36 cellular contexts compared by ENCODE assay signal in genomic region chr15:83555383-83555782, GRCh38.
"Had no signal": no experiment of that assay in that cellular context is flagged by ENCODE, and none has a peak within 500 bp of the region (broad histone marks: within the 10 kb centered on the region; RNA-seq: fewer than 3 reads in every experiment).

No MANE protein-coding gene starts in this region.

- ATAC-seq: activated CD4-positive, alpha-beta T cell treated with anti-CD3 and anti-CD28 coated beads for 36 hours; activated CD8-positive, alpha-beta memory T cell treated with anti-CD3 and anti-CD28 coated beads, Interleukin-2, amount 10 ng/mL, durations not matched to agents 7 days and 5 days; activated CD8-positive, alpha-beta T cell treated with anti-CD3 and anti-CD28 coated beads for 36 hours; activated naive CD8-positive, alpha-beta T cell treated with anti-CD3 and anti-CD28 coated beads, Interleukin-2, amount 50 U/mL, for 24 hours had no signal

- H3K4me3 Mint-ChIP-seq: activated B cell treated with CpG ODN at 0.5 μM for 24 hours; activated CD4-positive, alpha-beta memory T cell treated with anti-CD3 and anti-CD28 coated beads for 36 hours; activated CD4-positive, alpha-beta T cell treated with anti-CD3 and anti-CD28 coated beads for 36 hours; activated CD8-positive, alpha-beta memory T cell treated with anti-CD3 and anti-CD28 coated beads, Interleukin-2, amount 10 ng/mL, durations not matched to agents 7 days and 5 days; activated CD8-positive, alpha-beta T cell treated with anti-CD3 and anti-CD28 coated beads for 36 hours; activated naive CD4-positive, alpha-beta T cell treated with anti-CD3 and anti-CD28 coated beads, Interleukin-2, amount 10 ng/mL, durations not matched to agents 7 days and 5 days; activated naive CD4-positive, alpha-beta T cell treated with anti-CD3 and anti-CD28 coated beads, Interleukin-2, amount 50 U/mL, for 24 hours; activated naive CD8-positive, alpha-beta T cell; activated naive CD8-positive, alpha-beta T cell treated with anti-CD3 and anti-CD28 coated beads, Interleukin-2, amount 10 ng/mL, durations not matched to agents 7 days and 5 days; activated naive CD8-positive, alpha-beta T cell treated with anti-CD3 and anti-CD28 coated beads, Interleukin-2, amount 50 U/mL, for 24 hours; activated T-cell treated with anti-CD3 and anti-CD28 coated beads, Interleukin-2, amount 50 U/mL, for 24 hours; brain; T-helper 1 cell treated with Interleukin-12 subunit alpha and Interleukin-12 subunit beta and Interleukin-4 antibody, amounts not matched to agents 30 μg/mL and 1 μg/mL, for 36 hours; T-helper 2 cell treated with Interferon-gamma antibody and Interleukin-4, amounts not matched to agents 5 μg/mL and 100 μg/mL, for 36 hours had no signal

- H3K9me3 Mint-ChIP-seq: activated B cell treated with CpG ODN at 0.5 μM for 24 hours; activated CD4-positive, alpha-beta memory T cell treated with anti-CD3 and anti-CD28 coated beads for 36 hours; activated CD8-positive, alpha-beta T cell treated with anti-CD3 and anti-CD28 coated beads for 36 hours; activated naive CD4-positive, alpha-beta T cell treated with anti-CD3 and anti-CD28 coated beads, Interleukin-2, amount 10 ng/mL, durations not matched to agents 7 days and 5 days; activated naive CD4-positive, alpha-beta T cell treated with anti-CD3 and anti-CD28 coated beads, Interleukin-2, amount 50 U/mL, for 24 hours; activated naive CD8-positive, alpha-beta T cell treated with anti-CD3 and anti-CD28 coated beads, Interleukin-2, amount 10 ng/mL, durations not matched to agents 7 days and 5 days; activated naive CD8-positive, alpha-beta T cell treated with anti-CD3 and anti-CD28 coated beads, Interleukin-2, amount 50 U/mL, for 24 hours; activated T-cell treated with anti-CD3 and anti-CD28 coated beads, Interleukin-2, amount 50 U/mL, for 24 hours; activated T-helper 2 cell treated with anti-CD3 and anti-CD28 coated beads, Interferon-gamma antibody, Interleukin-2, Interleukin-4, amounts not matched to agents 10 μg/mL and 5 μg/mL and 100 μg/mL, durations not matched to agents 14 hours and 24 hours and 36 hours; T-helper 1 cell treated with Interleukin-12 subunit alpha and Interleukin-12 subunit beta and Interleukin-4 antibody, amounts not matched to agents 30 μg/mL and 1 μg/mL, for 36 hours; T-helper 2 cell treated with Interferon-gamma antibody and Interleukin-4, amounts not matched to agents 5 μg/mL and 100 μg/mL, for 36 hours had no signal

- H3K27me3 ChIP-seq: cardiac muscle cell had no signal

- H3K4me1 Mint-ChIP-seq: activated B cell treated with CpG ODN at 0.5 μM for 24 hours; activated CD4-positive, alpha-beta T cell treated with anti-CD3 and anti-CD28 coated beads for 36 hours; activated CD8-positive, alpha-beta memory T cell treated with anti-CD3 and anti-CD28 coated beads, Interleukin-2, amount 10 ng/mL, durations not matched to agents 7 days and 5 days; activated naive CD4-positive, alpha-beta T cell treated with anti-CD3 and anti-CD28 coated beads, Interleukin-2, amount 10 ng/mL, durations not matched to agents 7 days and 5 days; activated naive CD4-positive, alpha-beta T cell treated with anti-CD3 and anti-CD28 coated beads, Interleukin-2, amount 50 U/mL, for 24 hours; activated naive CD8-positive, alpha-beta T cell treated with anti-CD3 and anti-CD28 coated beads, Interleukin-2, amount 50 U/mL, for 24 hours; brain had no signal

- H3K27me3 Mint-ChIP-seq: activated naive CD4-positive, alpha-beta T cell treated with anti-CD3 and anti-CD28 coated beads, Interleukin-2, amount 10 ng/mL, durations not matched to agents 7 days and 5 days had no signal

- H3K27ac ChIP-seq: cardiac muscle cell, VCaP had no signal

- DNase-seq: activated B cell treated with CpG ODN at 0.5 μM for 24 hours; activated CD4-positive, alpha-beta memory T cell treated with anti-CD3 and anti-CD28 coated beads for 36 hours; activated CD4-positive, alpha-beta T cell treated with anti-CD3 and anti-CD28 coated beads for 36 hours; activated CD4-positive, alpha-beta T cell treated with anti-CD3 and anti-CD28 coated beads for 48 hours; activated CD4-positive, alpha-beta T cell treated with anti-CD3 and anti-CD28 coated beads, Interleukin-2, amount 50 U/mL, for 1 hour; activated CD4-positive, alpha-beta T cell treated with anti-CD3 and anti-CD28 coated beads, Interleukin-2, amount 50 U/mL, for 4 hours; activated CD4-positive, CD25-positive, alpha-beta regulatory T cell treated with anti-CD3 and anti-CD28 coated beads, Interleukin-2, amount 50 U/mL, for 72 hours; activated CD8-positive, alpha-beta memory T cell treated with anti-CD3 and anti-CD28 coated beads for 24 hours; activated CD8-positive, alpha-beta memory T cell treated with anti-CD3 and anti-CD28 coated beads, Interleukin-2, amount 10 ng/mL, durations not matched to agents 7 days and 5 days; activated CD8-positive, alpha-beta memory T cell treated with anti-CD3 and anti-CD28 coated beads, Interleukin-2, amount 50 U/mL, for 48 hours; activated CD8-positive, alpha-beta T cell treated with anti-CD3 and anti-CD28 coated beads for 36 hours; activated effector memory CD4-positive, alpha-beta T cell treated with Interleukin-2 at 50 U/mL for 16 hours; activated gamma-delta T cell; activated naive CD4-positive, alpha-beta T cell treated with anti-CD3 and anti-CD28 coated beads, Interleukin-2, amount 10 ng/mL, durations not matched to agents 7 days and 5 days; activated naive CD4-positive, alpha-beta T cell treated with Interleukin-2 at 50 U/mL for 16 hours; activated naive CD8-positive, alpha-beta T cell treated with anti-CD3 and anti-CD28 coated beads, Interleukin-2, amount 10 ng/mL, durations not matched to agents 7 days and 5 days; activated naive CD8-positive, alpha-beta T cell treated with anti-CD3 and anti-CD28 coated beads, Interleukin-2, amount 50 U/mL, for 24 hours; activated T-cell treated with anti-CD3 and anti-CD28 coated beads, Interleukin-2, amount 50 U/mL, for 24 hours; activated T-cell treated with anti-CD3 and anti-CD28 coated beads, Interleukin-2, amount 50 U/mL, for 48 hours; aorta; central memory CD4-positive, alpha-beta T cell; SW 1271; T-helper 1 cell; T-helper 2 cell; T-helper 9 cell had no signal

- H3K36me3 Mint-ChIP-seq: activated CD4-positive, alpha-beta memory T cell treated with anti-CD3 and anti-CD28 coated beads for 36 hours; activated CD8-positive, alpha-beta memory T cell treated with anti-CD3 and anti-CD28 coated beads, Interleukin-2, amount 10 ng/mL, durations not matched to agents 7 days and 5 days; activated naive CD4-positive, alpha-beta T cell treated with anti-CD3 and anti-CD28 coated beads, Interleukin-2, amount 10 ng/mL, durations not matched to agents 7 days and 5 days; activated naive CD4-positive, alpha-beta T cell treated with anti-CD3 and anti-CD28 coated beads, Interleukin-2, amount 50 U/mL, for 24 hours; activated naive CD8-positive, alpha-beta T cell; activated naive CD8-positive, alpha-beta T cell treated with anti-CD3 and anti-CD28 coated beads, Interleukin-2, amount 10 ng/mL, durations not matched to agents 7 days and 5 days; brain had no signal

- H3K27ac Mint-ChIP-seq: activated B cell treated with CpG ODN at 0.5 μM for 24 hours; activated CD4-positive, alpha-beta memory T cell treated with anti-CD3 and anti-CD28 coated beads for 36 hours; activated CD4-positive, alpha-beta T cell treated with anti-CD3 and anti-CD28 coated beads for 36 hours; activated CD8-positive, alpha-beta memory T cell treated with anti-CD3 and anti-CD28 coated beads, Interleukin-2, amount 10 ng/mL, durations not matched to agents 7 days and 5 days; activated CD8-positive, alpha-beta T cell treated with anti-CD3 and anti-CD28 coated beads for 36 hours; activated naive CD4-positive, alpha-beta T cell treated with anti-CD3 and anti-CD28 coated beads, Interleukin-2, amount 10 ng/mL, durations not matched to agents 7 days and 5 days; activated naive CD4-positive, alpha-beta T cell treated with anti-CD3 and anti-CD28 coated beads, Interleukin-2, amount 50 U/mL, for 24 hours; activated naive CD8-positive, alpha-beta T cell; activated naive CD8-positive, alpha-beta T cell treated with anti-CD3 and anti-CD28 coated beads, Interleukin-2, amount 10 ng/mL, durations not matched to agents 7 days and 5 days; activated naive CD8-positive, alpha-beta T cell treated with anti-CD3 and anti-CD28 coated beads, Interleukin-2, amount 50 U/mL, for 24 hours; activated T-cell treated with anti-CD3 and anti-CD28 coated beads, Interleukin-2, amount 50 U/mL, for 24 hours; activated T-helper 2 cell treated with anti-CD3 and anti-CD28 coated beads, Interferon-gamma antibody, Interleukin-2, Interleukin-4, amounts not matched to agents 10 μg/mL and 5 μg/mL and 100 μg/mL, durations not matched to agents 14 hours and 24 hours and 36 hours; brain; T-helper 1 cell treated with Interleukin-12 subunit alpha and Interleukin-12 subunit beta and Interleukin-4 antibody, amounts not matched to agents 30 μg/mL and 1 μg/mL, for 36 hours; T-helper 2 cell treated with Interferon-gamma antibody and Interleukin-4, amounts not matched to agents 5 μg/mL and 100 μg/mL, for 36 hours had no signal

- H3K36me3 ChIP-seq: cardiac muscle cell had no signal

- FAIRE-seq: astrocyte, bronchial epithelial cell, TTC549 had no signal

- H3K4me3 ChIP-seq: cardiac muscle cell had no signal
